Comparison of ENCODE assay signal across 32 cellular contexts in genomic region chr4:80128941-80129340, GRCh38. TPM values are rescaled to one million over a fixed set of nuclear protein-coding genes. Genes with fewer than 3 reads are reported as not detected.
A peak's percentile ranks its signal among the peaks of the same experiment; 100 is the strongest.
DNase-seq lines count a peak whose midpoint lies in the region; ATAC-seq and TF ChIP-seq lines count a peak whose summit lies in the region.
"Had no signal": no experiment of that assay in that cellular context is flagged by ENCODE, and none has a peak within 500 bp of the region (broad histone marks: within the 10 kb centered on the region; RNA-seq: fewer than 3 reads in every experiment).

No MANE protein-coding gene starts in this region.

- ATAC-seq in activated T-helper 17 cell treated with anti-CD3 and anti-CD28 coated beads, Interleukin-2, amount 50 U/mL, for 72 hours (replicated peaks) = no peak
- no peak for ATAC-seq in GM18907 (IDR thresholded peaks at IDR 0.05; ENCODE audit: unreplicated experiment)
- ATAC-seq: activated naive CD8-positive, alpha-beta T cell treated with anti-CD3 and anti-CD28 coated beads, Interleukin-2, amount 50 U/mL, for 24 hours; GM23338; SK-N-SH treated with all-trans-retinoic acid at 6 μM for 48 hours; stimulated activated effector memory CD8-positive, alpha-beta T cell treated with anti-CD3 and anti-CD28 coated beads, Interleukin-12 subunit alpha, Interleukin-12 subunit beta, amount 100 ng/mL, for 72 hours had no signal

- no peaks in the 10 kb centered on the region for H3K9me3 ChIP-seq in right atrium auricular region
- H3K9me3 ChIP-seq: left ventricle myocardium inferior, neutrophil, sigmoid colon, upper lobe of left lung had no signal

- no peak for TF ChIP-seq CTCF in right atrium auricular region (IDR thresholded peaks at IDR 0.05)

- no peak overlapping the region for H3K4me3 ChIP-seq in right atrium auricular region
- H3K4me3 ChIP-seq: GM23338, left ventricle myocardium inferior, sigmoid colon, upper lobe of left lung had no signal

- no peaks in the 10 kb centered on the region for H3K36me3 ChIP-seq in right atrium auricular region
- H3K36me3 ChIP-seq: left ventricle myocardium inferior, neutrophil, sigmoid colon, upper lobe of left lung, WERI-Rb-1 had no signal

- no peak overlapping the region for H3K27ac ChIP-seq in right atrium auricular region
- H3K27ac ChIP-seq: C4-2B, HL-60, left ventricle myocardium inferior, neutrophil, sigmoid colon, upper lobe of left lung, WERI-Rb-1 had no signal

- no peaks in the 10 kb centered on the region for H3K36me3 Mint-ChIP-seq in activated naive CD8-positive, alpha-beta T cell
- no peaks in the 10 kb centered on the region for H3K36me3 Mint-ChIP-seq in activated naive CD8-positive, alpha-beta T cell treated with anti-CD3 and anti-CD28 coated beads for 36 hours
- no peaks in the 10 kb centered on the region for H3K36me3 Mint-ChIP-seq in activated T-helper 17 cell treated with anti-CD3 and anti-CD28 coated beads, Interleukin-2, amount 50 U/mL, for 72 hours (ENCODE audit: low read depth)
- H3K36me3 Mint-ChIP-seq: immature natural killer cell; stimulated activated effector memory CD8-positive, alpha-beta T cell treated with anti-CD3 and anti-CD28 coated beads, Interleukin-12 subunit alpha, Interleukin-12 subunit beta, amount 100 ng/mL, for 72 hours had no signal

- no peaks in the 10 kb centered on the region for H3K4me1 ChIP-seq in right atrium auricular region
- H3K4me1 ChIP-seq: left ventricle myocardium inferior, sigmoid colon had no signal

- no peak for DNase-seq in activated naive CD8-positive, alpha-beta T cell treated with anti-CD3 and anti-CD28 coated beads for 36 hours
- peak; percentile 59 for DNase-seq in HT-29 (ENCODE audit: low spot score)
- no peak for DNase-seq in NCI-H226
- no peak for DNase-seq in right atrium auricular region (ENCODE audit: low spot score)
- DNase-seq: activated effector memory CD4-positive, alpha-beta T cell treated with Interleukin-2 at 50 U/mL for 16 hours; activated naive CD8-positive, alpha-beta T cell treated with anti-CD3 and anti-CD28 coated beads, Interleukin-2, amount 50 U/mL, for 24 hours; dermis blood vessel endothelial cell; DMS 273 treated with DMSO at 0.1 percent for 48 hours; hippocampal formation; immature natural killer cell; left ventricle myocardium inferior; NCI-H1048; NCI-H187; NCI-H2227 treated with DMSO at 0.1 percent for 48 hours; NCI-H748 treated with DMSO at 0.1 percent for 48 hours; RPMI8226; sigmoid colon; stimulated activated CD4-positive, alpha-beta T cell treated with anti-CD3 and anti-CD28 coated beads, Interleukin-4, amount 100 ng/mL, for 24 hours; T1000; upper lobe of left lung; WERI-Rb-1 had no signal

- no peaks in the 10 kb centered on the region for H3K27me3 Mint-ChIP-seq in activated naive CD8-positive, alpha-beta T cell
- no peaks in the 10 kb centered on the region for H3K27me3 Mint-ChIP-seq in activated naive CD8-positive, alpha-beta T cell treated with anti-CD3 and anti-CD28 coated beads for 36 hours
- H3K27me3 Mint-ChIP-seq in activated T-helper 17 cell treated with anti-CD3 and anti-CD28 coated beads, Interleukin-2, amount 50 U/mL, for 72 hours = no peaks in the 10 kb centered on the region
- H3K27me3 Mint-ChIP-seq: activated naive CD8-positive, alpha-beta T cell treated with anti-CD3 and anti-CD28 coated beads, Interleukin-2, amount 50 U/mL, for 24 hours; central memory CD8-positive, alpha-beta T cell had no signal

- no peak overlapping the region for H3K4me3 Mint-ChIP-seq in activated naive CD8-positive, alpha-beta T cell
- no peak overlapping the region for H3K4me3 Mint-ChIP-seq in activated naive CD8-positive, alpha-beta T cell treated with anti-CD3 and anti-CD28 coated beads for 36 hours
- H3K4me3 Mint-ChIP-seq in activated T-helper 17 cell treated with anti-CD3 and anti-CD28 coated beads, Interleukin-2, amount 50 U/mL, for 72 hours = peak overlapping the region; percentile 29
- H3K4me3 Mint-ChIP-seq: activated naive CD8-positive, alpha-beta T cell treated with anti-CD3 and anti-CD28 coated beads, Interleukin-2, amount 50 U/mL, for 24 hours; central memory CD8-positive, alpha-beta T cell; GM23338; immature natural killer cell; stimulated activated effector memory CD8-positive, alpha-beta T cell treated with anti-CD3 and anti-CD28 coated beads, Interleukin-12 subunit alpha, Interleukin-12 subunit beta, amount 100 ng/mL, for 72 hours had no signal

- H3K9me3 Mint-ChIP-seq in activated naive CD8-positive, alpha-beta T cell (ENCODE audit: low read depth) = no peaks in the 10 kb centered on the region
- no peaks in the 10 kb centered on the region for H3K9me3 Mint-ChIP-seq in activated naive CD8-positive, alpha-beta T cell treated with anti-CD3 and anti-CD28 coated beads for 36 hours
- H3K9me3 Mint-ChIP-seq in activated T-helper 17 cell treated with anti-CD3 and anti-CD28 coated beads, Interleukin-2, amount 50 U/mL, for 72 hours = no peaks in the 10 kb centered on the region
- H3K9me3 Mint-ChIP-seq: activated naive CD8-positive, alpha-beta T cell treated with anti-CD3 and anti-CD28 coated beads, Interleukin-2, amount 50 U/mL, for 24 hours; central memory CD8-positive, alpha-beta T cell; GM23338; immature natural killer cell; stimulated activated effector memory CD8-positive, alpha-beta T cell treated with anti-CD3 and anti-CD28 coated beads, Interleukin-12 subunit alpha, Interleukin-12 subunit beta, amount 100 ng/mL, for 72 hours had no signal

- no peaks in the 10 kb centered on the region for H3K27me3 ChIP-seq in right atrium auricular region
- H3K27me3 ChIP-seq: neutrophil, sigmoid colon, upper lobe of left lung had no signal

- H3K4me1 Mint-ChIP-seq in activated naive CD8-positive, alpha-beta T cell (ENCODE audit: low read depth) = peaks cover 61% of the 10 kb centered on the region
- peaks cover 47% of the 10 kb centered on the region for H3K4me1 Mint-ChIP-seq in activated naive CD8-positive, alpha-beta T cell treated with anti-CD3 and anti-CD28 coated beads for 36 hours
- peaks cover 45% of the 10 kb centered on the region for H3K4me1 Mint-ChIP-seq in activated T-helper 17 cell treated with anti-CD3 and anti-CD28 coated beads, Interleukin-2, amount 50 U/mL, for 72 hours

- H3K27ac Mint-ChIP-seq in activated naive CD8-positive, alpha-beta T cell = peak overlapping the region; percentile 41
- H3K27ac Mint-ChIP-seq in activated naive CD8-positive, alpha-beta T cell treated with anti-CD3 and anti-CD28 coated beads for 36 hours = no peak overlapping the region
- peak overlapping the region; percentile 50 for H3K27ac Mint-ChIP-seq in activated T-helper 17 cell treated with anti-CD3 and anti-CD28 coated beads, Interleukin-2, amount 50 U/mL, for 72 hours
- H3K27ac Mint-ChIP-seq: activated naive CD8-positive, alpha-beta T cell treated with anti-CD3 and anti-CD28 coated beads, Interleukin-2, amount 50 U/mL, for 24 hours; GM23338; progenitor cell of endocrine pancreas; stimulated activated effector memory CD8-positive, alpha-beta T cell treated with anti-CD3 and anti-CD28 coated beads, Interleukin-12 subunit alpha, Interleukin-12 subunit beta, amount 100 ng/mL, for 72 hours had no signal

RNA-seq across cellular contexts. Expression of gene ANTXR2, which starts 55.9 kb away (rescaled TPM):
- 1 to 10 TPM; 1.5 to 2.0 TPM for total RNA-seq in activated naive CD8-positive, alpha-beta T cell treated with anti-CD3 and anti-CD28 coated beads for 36 hours
- 12.6 and 16.7 TPM in 2 replicates for total RNA-seq in HT-29 (2014; rRNA removed; shearing (Covaris generic))
- 10 to 100 TPM; 27.4 to 52.5 TPM for total RNA-seq in activated T-helper 17 cell treated with anti-CD3 and anti-CD28 coated beads, Interleukin-2, amount 50 U/mL, for 72 hours
- 10 to 100 TPM; 24.5 to 32.8 TPM for total RNA-seq in right atrium auricular region
